ENCODE assay signal across 8 cellular contexts in the genomic region with DNA sequence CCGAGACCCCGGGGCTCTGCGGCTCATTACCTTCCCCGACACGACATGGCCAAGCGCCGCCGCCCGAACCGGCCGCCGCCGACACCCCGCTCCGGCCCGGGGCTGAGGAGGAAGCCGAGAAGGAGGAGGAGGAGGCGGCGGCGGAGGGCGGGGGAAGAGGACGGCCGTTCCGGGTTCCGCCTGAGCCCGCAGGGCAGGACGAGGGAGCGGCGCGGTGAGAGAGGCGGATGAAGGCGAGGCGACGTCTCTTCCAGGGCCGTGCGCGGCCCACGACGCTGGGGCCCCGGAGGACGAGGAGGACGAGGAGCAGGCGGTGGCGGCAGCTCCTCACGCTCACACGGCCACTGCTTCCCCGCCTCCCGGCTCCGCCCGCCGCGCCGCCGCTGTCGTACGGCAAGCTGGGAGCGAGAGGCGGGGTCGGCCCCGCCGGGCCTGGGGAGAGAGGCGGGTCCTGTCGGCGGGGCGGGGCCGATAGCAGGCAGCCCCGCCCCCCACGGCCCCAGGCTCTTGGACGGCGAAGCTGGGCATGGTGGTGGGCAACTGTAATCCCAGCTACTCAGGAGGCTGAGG. TPM values are rescaled to one million over a fixed set of nuclear protein-coding genes. Genes with fewer than 3 reads are reported as not detected.
DNase-seq lines count a peak whose midpoint lies in the region; ATAC-seq, FAIRE-seq and TF ChIP-seq lines count a peak whose summit lies in the region.
"Not testable (repeated sequence)": the region's sequence is repeated elsewhere in the genome, so short reads cannot be mapped to it uniquely, and the experiment has no call there.

No MANE protein-coding gene starts in this region.

- H3K36me3 Mint-ChIP-seq in central memory CD8-positive, alpha-beta T cell (ENCODE audit: insufficient read depth), result not testable (repeated sequence)

- H3K27ac ChIP-seq in kidney (ENCODE audit: low read depth in 2 of 2, low read length in 2 of 2), result peak overlapping the region; percentile 80 to 89

- not testable (repeated sequence) for H3K9me3 Mint-ChIP-seq in central memory CD8-positive, alpha-beta T cell

- TF ChIP-seq CTCF in AG09309 (IDR thresholded peaks at IDR 0.05; ENCODE audit: control insufficient read depth, insufficient read depth, low read depth, low read length, missing control alignments); kidney (IDR thresholded peaks at IDR 0.05; ENCODE audit: borderline replicate concordance, extremely low read depth, insufficient read depth): not testable (repeated sequence)

- H3K27ac Mint-ChIP-seq in central memory CD8-positive, alpha-beta T cell (ENCODE audit: low read depth), result peak overlapping the region; percentile 88

- not testable (repeated sequence) for H3K36me3 ChIP-seq in kidney (ENCODE audit: control insufficient read depth in 1 of 2, insufficient read depth in 2 of 2, low read length in 2 of 2)

- ATAC-seq in GM19035 (IDR thresholded peaks at IDR 0.05; ENCODE audit: unreplicated experiment) (peak; percentile 65), HG03342 (IDR thresholded peaks at IDR 0.05; ENCODE audit: unreplicated experiment) (peak; percentile 61)
- peak; percentile 72 for ATAC-seq in central memory CD8-positive, alpha-beta T cell (replicated peaks; ENCODE audit: extremely low read depth, poor library complexity, severe bottlenecking)

- H3K4me3 Mint-ChIP-seq in central memory CD8-positive, alpha-beta T cell, result peak overlapping the region; percentile 90

- H3K9me3 ChIP-seq in kidney (ENCODE audit: control insufficient read depth in 1 of 2, low read length in 2 of 2), result not testable (repeated sequence)

- H3K4me1 ChIP-seq in kidney (ENCODE audit: control insufficient read depth in 1 of 2, insufficient read depth in 1 of 2, low read depth in 1 of 2, low read length in 2 of 2), result not testable (repeated sequence)

- H3K4me1 Mint-ChIP-seq in central memory CD8-positive, alpha-beta T cell, result peaks cover 21% of the 10 kb centered on the region

- H3K4me3 ChIP-seq in AG09309 (ENCODE audit: control insufficient read depth, low read depth, low read length), result peak overlapping the region; percentile 57
- H3K4me3 ChIP-seq in kidney (ENCODE audit: low read length in 2 of 2), result peak overlapping the region; percentile 63 to 66

- not testable (repeated sequence) for DNase-seq in AG09309 (ENCODE audit: low read depth)
- DNase-seq in NCI-H460 (ENCODE audit: extremely low read depth, low read depth), result peak; percentile 62
- peak; percentile 68 to 69 for DNase-seq in activated CD4-positive, alpha-beta T cell treated with anti-CD3 and anti-CD28 coated beads for 24 hours (ENCODE audit: low read depth in 2 of 2)
- DNase-seq in central memory CD8-positive, alpha-beta T cell (ENCODE audit: low spot score in 2 of 2), result peak; percentile 79
- DNase-seq in kidney, result peak; percentile 96
- peak; percentile 71 to 73 for DNase-seq in stimulated activated CD4-positive, alpha-beta T cell treated with anti-CD3 and anti-CD28 coated beads, Interleukin-15, amount 100 ng/mL, for 1 hour (ENCODE audit: low read depth in 1 of 2, low spot score in 1 of 2)

- not testable (repeated sequence) for H3K27me3 Mint-ChIP-seq in central memory CD8-positive, alpha-beta T cell

- intact Hi-C loops in kidney (cut with DNase I), result not testable (repeated sequence)

- H3K9ac ChIP-seq in kidney (ENCODE audit: low read length in 2 of 2), result peak overlapping the region in 1 of 2 donors; percentile 58

- FAIRE-seq in kidney (lab: Jason Lieb, UNC), result not testable (repeated sequence)

RNA-seq across cellular contexts. Expression of gene CD2BP2, which starts 20.0 kb away (rescaled TPM):
- total RNA-seq in NCI-H460 (2014; rRNA removed; shearing (Covaris generic)), result 36.5 and 39.0 TPM in 2 replicates
- 130 TPM in 2 replicates for polyA plus RNA-seq in NCI-H460 (2014; cell fraction: nucleus; rRNA removed)
- 68.1 TPM for total RNA-seq in kidney
- polyA plus RNA-seq in kidney (ENCODE audit: insufficient read depth, low read depth, low replicate concordance), result 61.8 TPM

RNA-seq across cellular contexts. Expression of gene TBC1D10B, which starts 35.2 kb away (rescaled TPM):
- 12.3 and 13.2 TPM in 2 replicates for total RNA-seq in NCI-H460 (2014; rRNA removed; shearing (Covaris generic))
- 19.6 and 25.3 TPM in 2 replicates for polyA plus RNA-seq in NCI-H460 (2014; cell fraction: nucleus; rRNA removed)
- 32.7 TPM for total RNA-seq in kidney
- polyA plus RNA-seq in kidney (ENCODE audit: insufficient read depth, low read depth, low replicate concordance), result 30.1 TPM

RNA-seq across cellular contexts. Expression of gene MYL11, which starts 39.5 kb away (rescaled TPM):
- not detected in 2 replicates for total RNA-seq in NCI-H460 (2014; rRNA removed; shearing (Covaris generic))
- not detected in 2 replicates for polyA plus RNA-seq in NCI-H460 (2014; cell fraction: nucleus; rRNA removed)
- not detected for total RNA-seq in kidney
- polyA plus RNA-seq in kidney (ENCODE audit: insufficient read depth, low read depth, low replicate concordance), result 2.3 TPM

RNA-seq across cellular contexts. Expression of gene SEPTIN1, which starts 47.2 kb away (rescaled TPM):
- 0.26 TPM in 1 of 2 replicates, not detected in the other for total RNA-seq in NCI-H460 (2014; rRNA removed; shearing (Covaris generic))
- polyA plus RNA-seq in NCI-H460 (2014; cell fraction: nucleus; rRNA removed), result not detected in 2 replicates
- 12.8 TPM for total RNA-seq in kidney
- 5.0 TPM for polyA plus RNA-seq in kidney (ENCODE audit: insufficient read depth, low read depth, low replicate concordance)
